In genomic region chr5:34487202-34487879, GRCh38 we compare ENCODE assay signal across 9 cellular contexts.
DNase-seq lines count a peak whose midpoint lies in the region; ATAC-seq, FAIRE-seq and TF ChIP-seq lines count a peak whose summit lies in the region.
"Had no signal": no experiment of that assay in that cellular context is flagged by ENCODE, and none has a peak within 500 bp of the region (broad histone marks: within the 10 kb centered on the region; RNA-seq: fewer than 3 reads in every experiment).

No MANE protein-coding gene starts in this region.

- no peaks in the 10 kb centered on the region for H3K9me3 ChIP-seq in A549
- no peaks in the 10 kb centered on the region for H3K9me3 ChIP-seq in mammary epithelial cell (replicated peaks; ENCODE audit: insufficient read depth, low read length)
- H3K9me3 ChIP-seq in lower lobe of right lung = no peaks in the 10 kb centered on the region

- H3K4me1 Mint-ChIP-seq in activated naive CD4-positive, alpha-beta T cell treated with anti-CD3 and anti-CD28 coated beads for 36 hours (ENCODE audit: low read depth) = no peaks in the 10 kb centered on the region

- no peak overlapping the region for H3K4me3 ChIP-seq in A549
- H3K4me3 ChIP-seq in LNCaP clone FGC (ENCODE audit: low read depth, low read length) = 0 out of 2 replicates have a peak overlapping the region, but pooled peaks have one; percentile 3
- no peak overlapping the region for H3K4me3 ChIP-seq in mammary epithelial cell (replicated peaks in 1 of 3; ENCODE audit: insufficient read depth in 1 of 3, low read depth in 2 of 3, low read length in 3 of 3)
- H3K4me3 ChIP-seq in lower lobe of right lung = no peak overlapping the region

- ATAC-seq in A549 = peak; percentile 62 to 75; a peak in 4 of 6 replicates
- peak; percentile 85 to 87 for ATAC-seq in lower lobe of right lung
- ATAC-seq in HG02970 (IDR thresholded peaks at IDR 0.05; ENCODE audit: low FRiP score, unreplicated experiment) = no peak
- ATAC-seq in HG02852 (IDR thresholded peaks at IDR 0.05; ENCODE audit: unreplicated experiment) = no peak
- no peak for ATAC-seq in HG02840 (IDR thresholded peaks at IDR 0.05; ENCODE audit: low FRiP score, unreplicated experiment)

- no peak for FAIRE-seq in A549 (lab: Jason Lieb, UNC)
- FAIRE-seq: colon had no signal

- TF ChIP-seq EP300 in A549 (IDR thresholded peaks at IDR 0.05) = no peak

- TF ChIP-seq CTCF in A549 (IDR thresholded peaks at IDR 0.05) (no peak), LNCaP clone FGC (IDR thresholded peaks at IDR 0.05; ENCODE audit: control insufficient read depth, extremely low read depth, insufficient read depth) (no peak), mammary epithelial cell (conservative IDR thresholded peaks at IDR 0.05 in 1 of 2, IDR thresholded peaks at IDR 0.05 in 1 of 2; ENCODE audit: extremely low read depth in 1 of 2, insufficient read depth in 1 of 2, low read depth in 1 of 2, low read length in 2 of 2) (no peak), lower lobe of right lung (IDR thresholded peaks at IDR 0.05) (no peak)

- H3K79me2 ChIP-seq in mammary epithelial cell (ENCODE audit: insufficient read depth, low read length) = no peaks in the 10 kb centered on the region

- H3K4me1 ChIP-seq in A549 (peaks cover 28% of the 10 kb centered on the region), mammary epithelial cell (ENCODE audit: insufficient read depth, low read length) (peaks cover 23% of the 10 kb centered on the region), lower lobe of right lung (peaks cover 22% of the 10 kb centered on the region)

- peaks cover 29% of the 10 kb centered on the region for H3K27me3 Mint-ChIP-seq in activated naive CD4-positive, alpha-beta T cell treated with anti-CD3 and anti-CD28 coated beads for 36 hours (ENCODE audit: low read depth)

- H3K27me3 ChIP-seq in mammary epithelial cell (ENCODE audit: insufficient read depth, low read length) (no peaks in the 10 kb centered on the region), lower lobe of right lung (ENCODE audit: low read depth) (no peaks in the 10 kb centered on the region)

- no peaks in the 10 kb centered on the region for H4K20me1 ChIP-seq in mammary epithelial cell (ENCODE audit: insufficient read depth, low read length)

- peak in 1 of 2 experiments; percentile 12; a peak in 1 of 5 replicates for TF ChIP-seq RAD21 in A549 (conservative IDR thresholded peaks at IDR 0.05 in 1 of 2, IDR thresholded peaks at IDR 0.05 in 1 of 2)

- CTCF ChIA-PET in A549 (lab: Yijun Ruan, JAX) = interaction anchor here (0.8 to 34.1 kb wide), 30 partner anchors 8 to 516 kb away, joined by 3 to 621 read pairs (median 7); partner anchors contain the start of genes BRIX1 and RAD1
- CTCF ChIA-PET in mammary epithelial cell (lab: Charles Lee; ENCODE audit: low non-redundant PET) = interaction anchor here (0.6 kb wide), 1 partner anchor 49 kb away, joined by 3 read pairs; no protein-coding TSS in a partner anchor
- CTCF ChIA-PET in activated naive CD4-positive, alpha-beta T cell treated with anti-CD3 and anti-CD28 coated beads for 36 hours (lab: Charles Lee) = interaction anchor here (1.0 to 3.3 kb wide), 8 partner anchors 9 to 516 kb away, joined by 3 to 22 read pairs (median 10); no protein-coding TSS in a partner anchor

- 44% methylated on average over 11 of the region's 11 CpGs for WGBS in A549 (ENCODE audit: missing lambda C conversion rate)
- WGBS in mammary epithelial cell (ENCODE audit: low coverage, missing lambda C conversion rate) = 73% methylated on average over 11 of the region's 11 CpGs

- H3K27ac ChIP-seq in A549 (peak overlapping the region; percentile 57 to 62), mammary epithelial cell (ENCODE audit: insufficient read depth, low read depth, low read length) (no peak overlapping the region), lower lobe of right lung (peak overlapping the region; percentile 70)

- TF ChIP-seq POLR2A in A549 (IDR thresholded peaks at IDR 0.05; ENCODE audit: low read length) = no peak

- peak overlapping the region; percentile 28 for H2AFZ ChIP-seq in mammary epithelial cell (ENCODE audit: low read depth, low read length)

- DNase-seq in A549 (ENCODE audit: low read depth in 1 of 2, low spot score in 1 of 2) (peak in 1 of 2 experiments; percentile 72), LNCaP clone FGC (ENCODE audit: low read depth) (peak; percentile 77), mammary epithelial cell (peak; percentile 84), lower lobe of right lung (peak; percentile 62)
- DNase-seq in activated naive CD4-positive, alpha-beta T cell treated with anti-CD3 and anti-CD28 coated beads for 36 hours = no peak

- H3K4me2 ChIP-seq in A549 (peak overlapping the region; percentile 66), mammary epithelial cell (ENCODE audit: insufficient read depth, low read depth, low read length) (no peak overlapping the region)

- H3K36me3 Mint-ChIP-seq in activated naive CD4-positive, alpha-beta T cell treated with anti-CD3 and anti-CD28 coated beads for 36 hours (ENCODE audit: low read depth) = no peaks in the 10 kb centered on the region

- POLR2A ChIA-PET in A549 (lab: Yijun Ruan, JAX) = interaction anchor here (0.7 to 0.8 kb wide), 2 partner anchors 12 to 99 kb away, joined by 3 read pairs; no protein-coding TSS in a partner anchor

- in situ Hi-C loops in mammary epithelial cell (cut with MboI; ENCODE audit: low sequenced_read_pairs in 2 of 2) = loop anchor here in 1 of 2 donors (5.0 to 25.0 kb wide), 2 partner anchors 415 to 525 kb away; no protein-coding TSS in a partner anchor

- H3K9me3 Mint-ChIP-seq in activated naive CD4-positive, alpha-beta T cell treated with anti-CD3 and anti-CD28 coated beads for 36 hours = no peaks in the 10 kb centered on the region

- dilution Hi-C loops in mammary epithelial cell (cut with HindIII; ENCODE audit: low sequenced_read_pairs) = no loop called here

- H3K27ac Mint-ChIP-seq in activated naive CD4-positive, alpha-beta T cell treated with anti-CD3 and anti-CD28 coated beads for 36 hours = no peak overlapping the region

- no peaks in the 10 kb centered on the region for H3K36me3 ChIP-seq in mammary epithelial cell (ENCODE audit: insufficient read depth, low read length)
- H3K36me3 ChIP-seq in lower lobe of right lung = no peaks in the 10 kb centered on the region

- BruUV-seq in mammary epithelial cell (replicated peaks; lab: Mats Ljungman, UMichigan) = no TSS peak

- no peak overlapping the region for H3K9ac ChIP-seq in mammary epithelial cell (ENCODE audit: insufficient read depth, low read length)

- intact Hi-C loops in mammary epithelial cell (cut with micrococcal nuclease) = no loop called here
- intact Hi-C loops in lower lobe of right lung (cut with DNase I) = loop anchor here (10.0 kb wide), 1 partner anchor 47 kb away; no protein-coding TSS in a partner anchor
- intact Hi-C loops in activated naive CD4-positive, alpha-beta T cell treated with anti-CD3 and anti-CD28 coated beads for 36 hours (cut with micrococcal nuclease) = loop anchor here (2.0 to 5.0 kb wide), 2 partner anchors 170 to 207 kb away; partner anchors contain the start of gene RAI14

- H3K4me3 Mint-ChIP-seq in activated naive CD4-positive, alpha-beta T cell treated with anti-CD3 and anti-CD28 coated beads for 36 hours = no peak overlapping the region

TF ChIP-seq in A549, 52 proteins besides CTCF, POLR2A, EP300 and RAD21 (continues in another document):
- TF ChIP-seq CHD2 (IDR thresholded peaks at IDR 0.05; ENCODE audit: low read length, partially characterized antibody) (no peak), MYC (IDR thresholded peaks at IDR 0.05; ENCODE audit: borderline replicate concordance, low read length) (no peak), HEYL (CRISPR knock-in tag; IDR thresholded peaks at IDR 0.05) (no peak), NPAS2 (CRISPR knock-in tag; IDR thresholded peaks at IDR 0.05; ENCODE audit: borderline replicate concordance) (no peak), FOSL2 (IDR thresholded peaks at IDR 0.05) (0 out of 2 replicates have a peak, but pooled peaks have one; percentile 38), FOSL2 (CRISPR knock-in tag; IDR thresholded peaks at IDR 0.05) (peak; percentile 67), CBX8 (IDR thresholded peaks at IDR 0.05) (no peak), RARB (CRISPR knock-in tag; IDR thresholded peaks at IDR 0.05) (no peak), CHD4 (IDR thresholded peaks at IDR 0.05; ENCODE audit: borderline replicate concordance) (no peak), CBX2 (IDR thresholded peaks at IDR 0.05; ENCODE audit: borderline replicate concordance, low read depth) (no peak), EHF (CRISPR knock-in tag; IDR thresholded peaks at IDR 0.05) (no peak), CEBPB (IDR thresholded peaks at IDR 0.05) (peak; percentile 27 to 43; a peak in 2 of 4 replicates), ZSCAN20 (CRISPR knock-in tag; IDR thresholded peaks at IDR 0.05) (no peak), HOXA7 (CRISPR knock-in tag; IDR thresholded peaks at IDR 0.05) (no peak), KDM1A (IDR thresholded peaks at IDR 0.05; ENCODE audit: low read depth) (no peak), EHMT2 (IDR thresholded peaks at IDR 0.05; ENCODE audit: low read depth) (peak; percentile 53; the same call in 1 of the 2 replicates), RFX5 (IDR thresholded peaks at IDR 0.05) (no peak), GATA3 (IDR thresholded peaks at IDR 0.05; ENCODE audit: borderline replicate concordance) (no peak), FOXS1 (CRISPR knock-in tag; IDR thresholded peaks at IDR 0.05) (no peak; the same call in 1 of the 2 replicates), JUNB (IDR thresholded peaks at IDR 0.05) (peak; percentile 56; the same call in 1 of the 2 replicates)
- TF ChIP-seq, protein P1, sequence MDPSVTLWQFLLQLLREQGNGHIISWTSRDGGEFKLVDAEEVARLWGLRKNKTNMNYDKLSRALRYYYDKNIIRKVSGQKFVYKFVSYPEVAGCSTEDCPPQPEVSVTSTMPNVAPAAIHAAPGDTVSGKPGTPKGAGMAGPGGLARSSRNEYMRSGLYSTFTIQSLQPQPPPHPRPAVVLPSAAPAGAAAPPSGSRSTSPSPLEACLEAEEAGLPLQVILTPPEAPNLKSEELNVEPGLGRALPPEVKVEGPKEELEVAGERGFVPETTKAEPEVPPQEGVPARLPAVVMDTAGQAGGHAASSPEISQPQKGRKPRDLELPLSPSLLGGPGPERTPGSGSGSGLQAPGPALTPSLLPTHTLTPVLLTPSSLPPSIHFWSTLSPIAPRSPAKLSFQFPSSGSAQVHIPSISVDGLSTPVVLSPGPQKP (IDR thresholded peaks at IDR 0.05; ENCODE audit: low read depth, low read length) = no peak
- TF ChIP-seq, protein P2, sequence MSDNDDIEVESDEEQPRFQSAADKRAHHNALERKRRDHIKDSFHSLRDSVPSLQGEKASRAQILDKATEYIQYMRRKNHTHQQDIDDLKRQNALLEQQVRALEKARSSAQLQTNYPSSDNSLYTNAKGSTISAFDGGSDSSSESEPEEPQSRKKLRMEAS (IDR thresholded peaks at IDR 0.05) = no peak

Comparison
In these comparisons a context has a peak if more than half of its experiments do, and no peak if none do; other contexts are left out.
1. ATAC-seq: peak in A549 (2 of 2) and lower lobe of right lung (2 of 2); none in HG02970 (single experiment), HG02852 (single experiment) and HG02840 (single experiment).